ENCODE assay signal across 3 cellular contexts in genomic region chr4:75531536-75532143, GRCh38. TPM values are rescaled to one million over a fixed set of nuclear protein-coding genes. Genes with fewer than 3 reads are reported as not detected.
"Had no signal": no experiment of that assay in that cellular context is flagged by ENCODE, and none has a peak within 500 bp of the region (broad histone marks: within the 10 kb centered on the region; RNA-seq: fewer than 3 reads in every experiment).

No MANE protein-coding gene starts in this region.

RNA-seq across cellular contexts. Expression of gene ODAPH, which starts 24.2 kb away (rescaled TPM):
- total RNA-seq: LHCN-M2, MCF 10A, NCI-H460 had no signal
